ENCODE assay signal across 12 cellular contexts in the genomic region with DNA sequence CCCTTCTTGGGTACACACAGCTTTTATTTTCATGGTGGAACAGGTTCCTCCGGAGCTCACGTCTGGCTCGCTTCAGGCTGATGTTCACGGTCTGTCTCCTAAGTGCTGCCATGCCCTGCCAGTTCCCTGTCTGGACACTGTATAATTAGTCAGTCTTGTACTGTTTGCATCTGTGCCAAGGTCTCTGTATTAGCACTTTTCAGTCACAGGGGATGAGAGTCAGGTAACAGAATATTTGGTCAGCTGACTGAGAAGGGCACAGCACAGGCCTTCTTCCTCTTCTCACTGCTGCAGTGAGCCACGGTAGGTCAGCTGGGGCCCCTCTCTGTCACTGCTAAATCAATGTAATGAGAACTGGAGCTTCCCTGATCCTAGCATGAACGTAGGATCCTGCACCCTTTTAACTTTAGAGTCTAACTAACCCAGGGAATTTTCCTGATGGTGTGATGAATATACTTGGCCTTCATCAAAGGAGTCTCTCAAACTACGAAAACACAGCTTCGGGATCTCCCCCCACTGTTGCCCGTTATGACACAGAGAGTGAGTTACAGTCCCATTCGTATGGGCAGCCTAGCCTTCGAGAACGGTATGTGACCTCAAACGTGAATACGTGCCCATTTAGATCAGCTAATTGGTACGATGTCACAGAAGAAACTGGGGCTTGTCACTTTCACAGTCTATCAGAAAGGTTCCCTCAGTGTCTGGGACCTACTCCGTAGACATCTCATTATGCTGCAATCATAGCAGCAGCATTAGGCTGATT.
DNase-seq lines count a peak whose midpoint lies in the region; ATAC-seq and TF ChIP-seq lines count a peak whose summit lies in the region.
"Had no signal": no experiment of that assay in that cellular context is flagged by ENCODE, and none has a peak within 500 bp of the region (broad histone marks: within the 10 kb centered on the region; RNA-seq: fewer than 3 reads in every experiment).

No MANE protein-coding gene starts in this region.

- H3K27me3 Mint-ChIP-seq in H9 (ENCODE audit: low read depth) (no peaks in the 10 kb centered on the region), T-helper 17 cell (peaks cover 12% of the 10 kb centered on the region)

- no peak overlapping the region for H2BK5ac ChIP-seq in H9 (ENCODE audit: insufficient read length, low read length)

- peaks cover 0 to 4% (median 0%) of the 10 kb centered on the region in 3 experiments; a peak in 1 of 7 replicates for H3K36me3 Mint-ChIP-seq in H9 (ENCODE audit: insufficient read depth in 1 of 3, low read depth in 3 of 3)
- no peaks in the 10 kb centered on the region for H3K36me3 Mint-ChIP-seq in T-helper 17 cell (ENCODE audit: low read depth)
- H3K36me3 Mint-ChIP-seq: CD8-positive, alpha-beta T cell had no signal

- H3K18ac ChIP-seq in H9 (ENCODE audit: insufficient read length, low read depth, low read length) = no peak overlapping the region

- peaks cover 15% of the 10 kb centered on the region for H3K36me3 ChIP-seq in adipocyte (ENCODE audit: control insufficient read depth, insufficient read depth, low read length, severe bottlenecking)
- no peaks in the 10 kb centered on the region for H3K36me3 ChIP-seq in parathyroid adenoma (ENCODE audit: control insufficient read depth, insufficient read depth, low read length)

- H3K27me3 ChIP-seq in H9 (ENCODE audit: insufficient read depth, low read length) (no peaks in the 10 kb centered on the region), adipocyte (replicated peaks; ENCODE audit: control insufficient read depth, insufficient read depth, low read length) (no peaks in the 10 kb centered on the region), parathyroid adenoma (ENCODE audit: control insufficient read depth, insufficient read depth, low read length) (no peaks in the 10 kb centered on the region)

- no peak overlapping the region for H3K4me3 Mint-ChIP-seq in H9
- no peak overlapping the region for H3K4me3 Mint-ChIP-seq in T-helper 17 cell
- H3K4me3 Mint-ChIP-seq: CD8-positive, alpha-beta T cell; natural killer cell treated with Interleukin-12 subunit alpha and Interleukin-12 subunit beta and Interleukin-15 and Interleukin-18, amount 100 ng/mL, for 72 hours had no signal

- H3K56ac ChIP-seq in H9 (ENCODE audit: insufficient read length, low read depth, low read length) = no peak overlapping the region

- H2AFZ ChIP-seq in H9 (ENCODE audit: low read length) (no peak overlapping the region), parathyroid adenoma (no peak overlapping the region)

- no peak overlapping the region for H4K5ac ChIP-seq in H9 (ENCODE audit: insufficient read length, low read depth, low read length)

- WGBS in H9 (ENCODE audit: extremely low coverage, insufficient read length, low lambda C conversion rate) = no CpG with 5 or more reads among the region's 16 CpGs

- H3K4me2 ChIP-seq in H9 (ENCODE audit: insufficient read depth, insufficient read length, low read length) (no peak overlapping the region), parathyroid adenoma (ENCODE audit: low read length) (peak overlapping the region; percentile 23)

- no peak overlapping the region for H2BK120ac ChIP-seq in H9 (ENCODE audit: low read depth, low read length, poor library complexity, severe bottlenecking)

- no peaks in the 10 kb centered on the region for H3K9me3 ChIP-seq in H9 (ENCODE audit: control insufficient read depth, low read depth, low read length)
- H3K9me3 ChIP-seq in adipocyte (ENCODE audit: control insufficient read depth, low read length) = no peaks in the 10 kb centered on the region
- H3K9me3 ChIP-seq in parathyroid adenoma (ENCODE audit: control insufficient read depth, low read length) = no peaks in the 10 kb centered on the region
- H3K9me3 ChIP-seq in T-helper 17 cell (ENCODE audit: control insufficient read depth, low read length, poor library complexity, severe bottlenecking) = no peaks in the 10 kb centered on the region

- H2BK15ac ChIP-seq in H9 (ENCODE audit: low read depth, low read length) = no peak overlapping the region

- H3K4ac ChIP-seq in H9 (ENCODE audit: low read depth, low read length) = no peak overlapping the region

- no peak overlapping the region for H3T11ph ChIP-seq in H9 (ENCODE audit: low read length)

- H3K4me3 ChIP-seq in adipocyte (ENCODE audit: low read length) (no peak overlapping the region), parathyroid adenoma (ENCODE audit: low read depth, low read length) (no peak overlapping the region)

- H2AK5ac ChIP-seq in H9 (ENCODE audit: insufficient read length, low read length) = no peak overlapping the region

- H3K79me2 ChIP-seq in H9 (ENCODE audit: insufficient read depth, low read length) (no peaks in the 10 kb centered on the region), parathyroid adenoma (no peaks in the 10 kb centered on the region)

- H3K23me2 ChIP-seq in H9 (ENCODE audit: insufficient read length, low read depth, low read length, poor library complexity, severe bottlenecking) = no peaks in the 10 kb centered on the region

- H3K27ac ChIP-seq in H9 (ENCODE audit: insufficient read length, low read depth, low read length) = no peak overlapping the region
- no peak overlapping the region for H3K27ac ChIP-seq in parathyroid adenoma
- H3K27ac ChIP-seq: HL-60 had no signal

- no peak overlapping the region for H2BK12ac ChIP-seq in H9 (ENCODE audit: insufficient read length, low read depth, low read length)

- H3K9ac ChIP-seq in H9 (ENCODE audit: extremely low read depth, insufficient read length, low read length) = no peak overlapping the region
- H3K9ac ChIP-seq in adipocyte (ENCODE audit: low read length) = peak overlapping the region; percentile 9
- H3K9ac ChIP-seq in parathyroid adenoma = no peak overlapping the region

- H2BK20ac ChIP-seq in H9 (ENCODE audit: low read depth, low read length, poor library complexity, severe bottlenecking) = no peak overlapping the region

- DNase-seq in H9 (no peak), NCI-H2171 (lab: John Stamatoyannopoulos, UW) (peak; percentile 76), adipocyte (ENCODE audit: low read depth) (no peak), D341Med (ENCODE audit: low spot score) (no peak), T-helper 17 cell (no peak)
- DNase-seq in activated naive CD4-positive, alpha-beta T cell treated with anti-CD3 and anti-CD28 coated beads, Interleukin-2, amount 50 U/mL, for 16 hours = no peak
- DNase-seq: CD8-positive, alpha-beta T cell; stimulated activated CD4-positive, alpha-beta T cell treated with anti-CD3 and anti-CD28 coated beads, Interleukin-2, amount 100 ng/mL, for 48 hours had no signal

- H3K4me1 Mint-ChIP-seq in H9 = peaks cover 12 to 14% of the 10 kb centered on the region in 2 experiments
- H3K4me1 Mint-ChIP-seq in T-helper 17 cell = no peaks in the 10 kb centered on the region

- H3K9me3 Mint-ChIP-seq in H9 = peaks cover 2 to 3% of the 10 kb centered on the region in 2 experiments; a peak in 2 of 5 replicates

- H3K79me1 ChIP-seq in H9 (ENCODE audit: insufficient read depth, low read depth, low read length, poor library complexity, severe bottlenecking) = no peaks in the 10 kb centered on the region

- ATAC-seq in GM21576 (IDR thresholded peaks at IDR 0.05; ENCODE audit: unreplicated experiment) (no peak), T-helper 17 cell (no peak)
- ATAC-seq: CD8-positive, alpha-beta T cell had no signal

- TF ChIP-seq CTCF in H9 (conservative IDR thresholded peaks at IDR 0.05) = no peak
- no peak for TF ChIP-seq CTCF in parathyroid adenoma (IDR thresholded peaks at IDR 0.05)

- no peak overlapping the region for H4K8ac ChIP-seq in H9 (replicated peaks; ENCODE audit: insufficient read length, low read depth, low read length)

- no peak overlapping the region for H4K91ac ChIP-seq in H9 (ENCODE audit: insufficient read length, low read depth, low read length)

- peak overlapping the region; percentile 35; the same call in 1 of the 2 replicates for H3K14ac ChIP-seq in H9 (ENCODE audit: insufficient read depth, low read length)

- H3K4me1 ChIP-seq in H9 (ENCODE audit: insufficient read depth, low read length) = no peaks in the 10 kb centered on the region; the same call in 1 of the 2 replicates
- H3K4me1 ChIP-seq in adipocyte (ENCODE audit: control insufficient read depth, insufficient read depth, low read length) = peaks cover 23% of the 10 kb centered on the region
- H3K4me1 ChIP-seq in parathyroid adenoma = no peaks in the 10 kb centered on the region

- H3K23ac ChIP-seq in H9 (ENCODE audit: insufficient read length, low read depth, low read length) = no peak overlapping the region

- H3K27ac Mint-ChIP-seq in H9 (peak overlapping the region in 1 of 3 experiments; percentile 65; a peak in 2 of 7 replicates), T-helper 17 cell (no peak overlapping the region)
- H3K27ac Mint-ChIP-seq: CD8-positive, alpha-beta T cell had no signal

- no peaks in the 10 kb centered on the region for H4K20me1 ChIP-seq in H9 (ENCODE audit: control insufficient read depth, insufficient read depth, insufficient read length)
